ENCODE assay signal across 21 cellular contexts in the genomic region with DNA sequence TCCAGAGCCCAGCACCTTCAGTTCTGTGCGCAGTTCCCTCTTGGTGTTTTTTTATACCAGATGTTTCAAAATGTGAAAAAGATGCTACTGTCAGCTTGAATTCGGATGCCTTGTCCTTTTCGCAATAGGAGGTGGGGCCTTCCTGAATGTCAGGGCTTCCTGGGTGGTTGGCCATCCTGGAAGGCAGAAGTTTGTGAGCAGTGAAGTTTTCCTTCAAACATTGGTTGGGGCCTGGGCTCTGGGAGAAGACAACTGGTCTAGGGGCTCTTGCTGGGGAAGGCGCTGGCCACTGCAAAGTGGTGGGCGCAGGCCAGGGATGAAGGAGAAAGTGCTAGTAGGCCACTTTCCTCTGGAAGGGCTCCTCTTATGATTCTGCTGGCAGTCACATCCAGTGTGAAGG. TPM values are rescaled to one million over a fixed set of nuclear protein-coding genes. Genes with fewer than 3 reads are reported as not detected.
A peak's percentile ranks its signal among the peaks of the same experiment; 100 is the strongest.
DNase-seq lines count a peak whose midpoint lies in the region; ATAC-seq and TF ChIP-seq lines count a peak whose summit lies in the region.
"Had no signal": no experiment of that assay in that cellular context is flagged by ENCODE, and none has a peak within 500 bp of the region (broad histone marks: within the 10 kb centered on the region; RNA-seq: fewer than 3 reads in every experiment).

No MANE protein-coding gene starts in this region.

- H3K9me3 ChIP-seq in HUES6 (ENCODE audit: control insufficient read depth, insufficient read depth, low read depth, low read length) (no peaks in the 10 kb centered on the region), endodermal cell (ENCODE audit: control insufficient read depth, low read length) (no peaks in the 10 kb centered on the region)
- H3K9me3 ChIP-seq in CD8-positive, alpha-beta T cell (ENCODE audit: low read length), result no peaks in the 10 kb centered on the region

- H3K4me1 ChIP-seq in HUES6 (ENCODE audit: control insufficient read depth, insufficient read depth, low read length), result peaks cover 35% of the 10 kb centered on the region
- H3K4me1 ChIP-seq in endodermal cell (ENCODE audit: control insufficient read depth, insufficient read depth, low read length), result no peaks in the 10 kb centered on the region
- no peaks in the 10 kb centered on the region for H3K4me1 ChIP-seq in CD8-positive, alpha-beta T cell (ENCODE audit: insufficient read depth, low read length)

- WGBS in endodermal cell (ENCODE audit: insufficient coverage in 1 of 2, insufficient read length in 1 of 2), 2 experiments, result 91% methylated on average over 5 of the region's 5 CpGs

- no peak for TF ChIP-seq CTCF in endodermal cell (conservative IDR thresholded peaks at IDR 0.05)
- TF ChIP-seq CTCF in CD8-positive, alpha-beta T cell (IDR thresholded peaks at IDR 0.05), result no peak

- no peak overlapping the region for H3K4me3 ChIP-seq in HUES6 (ENCODE audit: low read depth, low read length)
- no peak overlapping the region for H3K4me3 ChIP-seq in endodermal cell (ENCODE audit: low read length)
- no peak overlapping the region for H3K4me3 ChIP-seq in CD8-positive, alpha-beta T cell (ENCODE audit: low read depth, low read length)
- H3K4me3 ChIP-seq: PC-9 had no signal

- no peak overlapping the region for H3K4me3 Mint-ChIP-seq in endodermal cell
- no peak overlapping the region for H3K4me3 Mint-ChIP-seq in CD8-positive, alpha-beta T cell
- H3K4me3 Mint-ChIP-seq: B cell had no signal

- CTCF ChIA-PET in CD8-positive, alpha-beta T cell (lab: Charles Lee), result no interaction called here

- H3K4me1 Mint-ChIP-seq in endodermal cell, result peaks cover 1% of the 10 kb centered on the region
- peaks cover 6% of the 10 kb centered on the region for H3K4me1 Mint-ChIP-seq in CD8-positive, alpha-beta T cell (ENCODE audit: low read depth)

- no peaks in the 10 kb centered on the region for H3K9me3 Mint-ChIP-seq in endodermal cell
- H3K9me3 Mint-ChIP-seq in CD8-positive, alpha-beta T cell, result no peaks in the 10 kb centered on the region

- no peaks in the 10 kb centered on the region for H3K27me3 Mint-ChIP-seq in endodermal cell (ENCODE audit: insufficient read depth)
- no peaks in the 10 kb centered on the region for H3K27me3 Mint-ChIP-seq in CD8-positive, alpha-beta T cell (ENCODE audit: low read depth)
- H3K27me3 Mint-ChIP-seq: B cell had no signal

- peak; percentile 29 for ATAC-seq in Right ventricle myocardium superior (ENCODE audit: poor library complexity)
- no peak for ATAC-seq in left ventricle myocardium superior
- ATAC-seq in CD8-positive, alpha-beta T cell, result no peak
- ATAC-seq: HCT116 had no signal

- intact Hi-C loops in Right ventricle myocardium superior (cut with DNase I), result no loop called here
- intact Hi-C loops in left ventricle myocardium superior (cut with micrococcal nuclease), result no loop called here
- intact Hi-C loops in CD8-positive, alpha-beta T cell (cut with DNase I, micrococcal nuclease), result no loop called here

- DNase-seq in Right ventricle myocardium superior, result no peak
- no peak for DNase-seq in left ventricle myocardium superior
- no peak for DNase-seq in endodermal cell
- DNase-seq in NCI-H748 (lab: John Stamatoyannopoulos, UW; ENCODE audit: unreplicated experiment), result no peak
- DNase-seq in T1000 (lab: John Stamatoyannopoulos, UW), result no peak
- DNase-seq in CD8-positive, alpha-beta T cell, result no peak
- DNase-seq: DMS53, GOT3, KBM-7, NCI-H2029, NCI-H446, NCI-H524 treated with DMSO at 0.1 percent for 48 hours, SHP77 had no signal

- H3K27me3 ChIP-seq in HUES6 (ENCODE audit: control insufficient read depth, insufficient read depth, low read length) (no peaks in the 10 kb centered on the region), endodermal cell (ENCODE audit: control insufficient read depth, insufficient read depth, low read length, poor library complexity, severe bottlenecking) (no peaks in the 10 kb centered on the region)
- H3K27me3 ChIP-seq in CD8-positive, alpha-beta T cell (ENCODE audit: insufficient read depth, low read length), result no peaks in the 10 kb centered on the region

- no peaks in the 10 kb centered on the region for H3K36me3 Mint-ChIP-seq in endodermal cell (ENCODE audit: low read depth)
- no peaks in the 10 kb centered on the region for H3K36me3 Mint-ChIP-seq in CD8-positive, alpha-beta T cell

- H3K27ac Mint-ChIP-seq in endodermal cell, result peak overlapping the region; percentile 37
- no peak overlapping the region for H3K27ac Mint-ChIP-seq in CD8-positive, alpha-beta T cell
- H3K27ac Mint-ChIP-seq: B cell had no signal

- H3K27ac ChIP-seq in HUES6 (ENCODE audit: low read depth, low read length) (peak overlapping the region; percentile 68), endodermal cell (ENCODE audit: low read depth, low read length) (no peak overlapping the region)
- H3K27ac ChIP-seq in CD8-positive, alpha-beta T cell (ENCODE audit: low read depth, low read length), result no peak overlapping the region
- H3K27ac ChIP-seq: 22Rv1, C4-2B, HL-60, PC-9 had no signal

- H3K9ac ChIP-seq in HUES6 (ENCODE audit: low read length) (no peak overlapping the region), endodermal cell (ENCODE audit: extremely low read depth, low read length, poor library complexity, severe bottlenecking) (no peak overlapping the region)

- H3K36me3 ChIP-seq in HUES6 (ENCODE audit: control insufficient read depth, insufficient read depth, low read length), result no peaks in the 10 kb centered on the region
- H3K36me3 ChIP-seq in endodermal cell (ENCODE audit: control insufficient read depth, insufficient read depth, low read length), result no peaks in the 10 kb centered on the region
- H3K36me3 ChIP-seq in CD8-positive, alpha-beta T cell (ENCODE audit: insufficient read depth, low read length), result no peaks in the 10 kb centered on the region

- POLR2A ChIA-PET in CD8-positive, alpha-beta T cell (lab: Charles Lee), result interaction anchor here (0.6 kb wide), 1 partner anchor 727 kb away, joined by 3 read pairs; no protein-coding TSS in a partner anchor

RNA-seq across cellular contexts. Expression of gene JAZF1, which starts 56.8 kb away (rescaled TPM):
- total RNA-seq in Right ventricle myocardium superior (22.1 TPM), left ventricle myocardium superior (23.2 TPM), endodermal cell (10 to 100 TPM; 18.3 to 33.6 TPM)
- polyA plus RNA-seq in endodermal cell (2013, experiment 1 of 2), result 12.5 TPM
- polyA plus RNA-seq in endodermal cell (2013, experiment 2 of 2), result 11.2 TPM
- 1 to 10 TPM; 6.0 to 6.1 TPM for total RNA-seq in CD8-positive, alpha-beta T cell
- total RNA-seq: G401 had no signal
